In the genomic region with DNA sequence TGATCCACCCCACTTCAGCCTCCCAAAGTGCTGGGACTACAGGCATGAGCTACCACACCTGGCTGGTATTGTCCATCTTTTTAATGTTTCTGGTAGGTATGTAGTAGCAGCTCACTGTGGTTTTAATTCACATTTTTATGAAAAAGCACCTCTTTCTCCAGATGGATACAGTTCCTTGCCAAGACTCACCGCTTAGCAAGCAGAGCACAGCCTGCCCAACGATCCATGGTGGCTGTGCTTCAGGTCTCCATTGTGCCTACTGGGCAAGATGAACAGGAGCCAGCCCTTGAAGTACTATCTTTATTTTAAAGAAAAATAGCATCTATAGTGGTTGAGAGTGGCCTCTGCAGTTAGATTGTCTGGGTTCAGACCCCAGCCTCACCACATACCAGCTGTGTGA, we compare ENCODE assay signal across 18 cellular contexts. TPM values are rescaled to one million over a fixed set of nuclear protein-coding genes. Genes with fewer than 3 reads are reported as not detected.
DNase-seq lines count a peak whose midpoint lies in the region; ATAC-seq and TF ChIP-seq lines count a peak whose summit lies in the region.
"Had no signal": no experiment of that assay in that cellular context is flagged by ENCODE, and none has a peak within 500 bp of the region (broad histone marks: within the 10 kb centered on the region; RNA-seq: fewer than 3 reads in every experiment).

No MANE protein-coding gene starts in this region.

- POLR2A ChIA-PET in activated CD4-positive, alpha-beta T cell treated with anti-CD3 and anti-CD28 coated beads, Interleukin-2, amount 10 ng/mL, durations not matched to agents 7 days and 5 days (lab: Charles Lee): no interaction called here

- H3K27ac Mint-ChIP-seq in activated CD8-positive, alpha-beta memory T cell treated with anti-CD3 and anti-CD28 coated beads, Interleukin-2, amount 10 ng/mL, durations not matched to agents 7 days and 5 days: no peak overlapping the region
- H3K27ac Mint-ChIP-seq in natural killer cell treated with Interleukin-12 subunit alpha and Interleukin-12 subunit beta and Interleukin-15 and Interleukin-18, amount 100 ng/mL, for 72 hours: no peak overlapping the region
- H3K27ac Mint-ChIP-seq in natural killer cell: no peak overlapping the region
- H3K27ac Mint-ChIP-seq in activated CD4-positive, alpha-beta T cell treated with anti-CD3 and anti-CD28 coated beads, Interleukin-2, amount 10 ng/mL, durations not matched to agents 7 days and 5 days: no peak overlapping the region
- H3K27ac Mint-ChIP-seq: B cell; CD4-positive, alpha-beta T cell; CD8-positive, alpha-beta T cell had no signal

- no peak overlapping the region for H3K4me3 Mint-ChIP-seq in activated CD8-positive, alpha-beta memory T cell treated with anti-CD3 and anti-CD28 coated beads, Interleukin-2, amount 10 ng/mL, durations not matched to agents 7 days and 5 days
- H3K4me3 Mint-ChIP-seq in natural killer cell treated with Interleukin-12 subunit alpha and Interleukin-12 subunit beta and Interleukin-15 and Interleukin-18, amount 100 ng/mL, for 72 hours: no peak overlapping the region
- H3K4me3 Mint-ChIP-seq in natural killer cell: no peak overlapping the region
- no peak overlapping the region for H3K4me3 Mint-ChIP-seq in activated CD4-positive, alpha-beta T cell treated with anti-CD3 and anti-CD28 coated beads, Interleukin-2, amount 10 ng/mL, durations not matched to agents 7 days and 5 days
- H3K4me3 Mint-ChIP-seq: B cell; CD4-positive, alpha-beta T cell; CD8-positive, alpha-beta T cell had no signal

- no peaks in the 10 kb centered on the region for H3K36me3 Mint-ChIP-seq in activated CD8-positive, alpha-beta memory T cell treated with anti-CD3 and anti-CD28 coated beads, Interleukin-2, amount 10 ng/mL, durations not matched to agents 7 days and 5 days
- H3K36me3 Mint-ChIP-seq in natural killer cell treated with Interleukin-12 subunit alpha and Interleukin-12 subunit beta and Interleukin-15 and Interleukin-18, amount 100 ng/mL, for 72 hours: no peaks in the 10 kb centered on the region
- no peaks in the 10 kb centered on the region for H3K36me3 Mint-ChIP-seq in natural killer cell
- H3K36me3 Mint-ChIP-seq in activated CD4-positive, alpha-beta T cell treated with anti-CD3 and anti-CD28 coated beads, Interleukin-2, amount 10 ng/mL, durations not matched to agents 7 days and 5 days (ENCODE audit: low read depth): no peaks in the 10 kb centered on the region
- H3K36me3 Mint-ChIP-seq: CD8-positive, alpha-beta T cell had no signal

- intact Hi-C loops in natural killer cell (cut with micrococcal nuclease): no loop called here

- DNase-seq in activated CD8-positive, alpha-beta memory T cell treated with anti-CD3 and anti-CD28 coated beads, Interleukin-2, amount 10 ng/mL, durations not matched to agents 7 days and 5 days: peak; percentile 21
- DNase-seq in activated CD8-positive, alpha-beta memory T cell treated with anti-CD3 and anti-CD28 coated beads, Interleukin-2, amount 50 U/mL, for 48 hours: no peak
- DNase-seq in natural killer cell treated with Interleukin-12 subunit alpha and Interleukin-12 subunit beta and Interleukin-15 and Interleukin-18, amount 100 ng/mL, for 72 hours (ENCODE audit: low spot score): peak; percentile 31
- DNase-seq in natural killer cell: no peak
- DNase-seq in cerebellar cortex (ENCODE audit: low spot score): peak; percentile 90
- DNase-seq in cerebellum (ENCODE audit: low spot score): peak; percentile 78
- no peak for DNase-seq in activated CD4-positive, alpha-beta T cell treated with anti-CD3 and anti-CD28 coated beads, Interleukin-2, amount 10 ng/mL, durations not matched to agents 7 days and 5 days
- DNase-seq in Kasumi-1 (lab: John Stamatoyannopoulos, UW): no peak
- DNase-seq: AML-193; Caco-2; Calu3; CD4-positive, alpha-beta T cell; CD8-positive, alpha-beta T cell; DMS79 treated with DMSO at 0.1 percent for 48 hours; GDM1 had no signal

- H3K4me1 Mint-ChIP-seq in activated CD8-positive, alpha-beta memory T cell treated with anti-CD3 and anti-CD28 coated beads, Interleukin-2, amount 10 ng/mL, durations not matched to agents 7 days and 5 days: peaks cover 19% of the 10 kb centered on the region
- peaks cover 8 to 11% of the 10 kb centered on the region in 2 donors for H3K4me1 Mint-ChIP-seq in natural killer cell treated with Interleukin-12 subunit alpha and Interleukin-12 subunit beta and Interleukin-15 and Interleukin-18, amount 100 ng/mL, for 72 hours (ENCODE audit: low read depth in 2 of 2)
- H3K4me1 Mint-ChIP-seq in natural killer cell: peaks cover 0 to 6% of the 10 kb centered on the region in 2 donors
- peaks cover 16% of the 10 kb centered on the region for H3K4me1 Mint-ChIP-seq in activated CD4-positive, alpha-beta T cell treated with anti-CD3 and anti-CD28 coated beads, Interleukin-2, amount 10 ng/mL, durations not matched to agents 7 days and 5 days

- peaks cover 9% of the 10 kb centered on the region for H3K27me3 Mint-ChIP-seq in activated CD8-positive, alpha-beta memory T cell treated with anti-CD3 and anti-CD28 coated beads, Interleukin-2, amount 10 ng/mL, durations not matched to agents 7 days and 5 days
- H3K27me3 Mint-ChIP-seq in natural killer cell treated with Interleukin-12 subunit alpha and Interleukin-12 subunit beta and Interleukin-15 and Interleukin-18, amount 100 ng/mL, for 72 hours: peaks cover 0 to 6% of the 10 kb centered on the region in 2 donors
- H3K27me3 Mint-ChIP-seq in natural killer cell (ENCODE audit: low read depth in 2 of 2): peaks cover 7 to 10% of the 10 kb centered on the region in 2 donors
- H3K27me3 Mint-ChIP-seq in activated CD4-positive, alpha-beta T cell treated with anti-CD3 and anti-CD28 coated beads, Interleukin-2, amount 10 ng/mL, durations not matched to agents 7 days and 5 days: peaks cover 9% of the 10 kb centered on the region

- no peak for ATAC-seq in activated CD8-positive, alpha-beta memory T cell treated with anti-CD3 and anti-CD28 coated beads, Interleukin-2, amount 10 ng/mL, durations not matched to agents 7 days and 5 days
- ATAC-seq in natural killer cell treated with Interleukin-12 subunit alpha and Interleukin-12 subunit beta and Interleukin-15 and Interleukin-18, amount 100 ng/mL, for 72 hours: no peak
- no peak for ATAC-seq in natural killer cell
- ATAC-seq: A549; CD8-positive, alpha-beta T cell; GM12878 had no signal

- CTCF ChIA-PET in activated CD8-positive, alpha-beta memory T cell treated with anti-CD3 and anti-CD28 coated beads, Interleukin-2, amount 10 ng/mL, durations not matched to agents 7 days and 5 days (lab: Charles Lee): no interaction called here
- CTCF ChIA-PET in activated CD4-positive, alpha-beta T cell treated with anti-CD3 and anti-CD28 coated beads, Interleukin-2, amount 10 ng/mL, durations not matched to agents 7 days and 5 days (lab: Charles Lee): interaction anchor here (1.0 kb wide), 1 partner anchor 9 kb away, joined by 3 read pairs; no protein-coding TSS in a partner anchor

- TF ChIP-seq CTCF in natural killer cell (IDR thresholded peaks at IDR 0.05): no peak

- no peaks in the 10 kb centered on the region for H3K9me3 Mint-ChIP-seq in activated CD8-positive, alpha-beta memory T cell treated with anti-CD3 and anti-CD28 coated beads, Interleukin-2, amount 10 ng/mL, durations not matched to agents 7 days and 5 days (ENCODE audit: low read depth)
- H3K9me3 Mint-ChIP-seq in natural killer cell treated with Interleukin-12 subunit alpha and Interleukin-12 subunit beta and Interleukin-15 and Interleukin-18, amount 100 ng/mL, for 72 hours: no peaks in the 10 kb centered on the region
- H3K9me3 Mint-ChIP-seq in natural killer cell: no peaks in the 10 kb centered on the region
- H3K9me3 Mint-ChIP-seq in activated CD4-positive, alpha-beta T cell treated with anti-CD3 and anti-CD28 coated beads, Interleukin-2, amount 10 ng/mL, durations not matched to agents 7 days and 5 days: no peaks in the 10 kb centered on the region
- H3K9me3 Mint-ChIP-seq: CD4-positive, alpha-beta T cell; CD8-positive, alpha-beta T cell had no signal

RNA-seq across cellular contexts. Expression of a gene that starts 37.6 kb away (rescaled TPM):
- under 1 TPM in 1 of 2 experiments, not detected in 1; 0.85 TPM for total RNA-seq in activated CD8-positive, alpha-beta memory T cell treated with anti-CD3 and anti-CD28 coated beads, Interleukin-2, amount 10 ng/mL, durations not matched to agents 7 days and 5 days
- not detected for total RNA-seq in natural killer cell treated with Interleukin-12 subunit alpha and Interleukin-12 subunit beta and Interleukin-15 and Interleukin-18, amount 100 ng/mL, for 72 hours
- not detected for total RNA-seq in natural killer cell
- total RNA-seq in cerebellum: 1.2 TPM
- not detected for total RNA-seq in activated CD4-positive, alpha-beta T cell treated with anti-CD3 and anti-CD28 coated beads, Interleukin-2, amount 10 ng/mL, durations not matched to agents 7 days and 5 days
- total RNA-seq: B cell; CD4-positive, alpha-beta T cell; CD8-positive, alpha-beta T cell had no signal

Comparison
In these comparisons a context has a peak if more than half of its experiments do, and no peak if none do; other contexts are left out.
1. DNase-seq: peak in activated CD8-positive, alpha-beta memory T cell treated with anti-CD3 and anti-CD28 coated beads, Interleukin-2, amount 10 ng/mL, durations not matched to agents 7 days and 5 days (single experiment), natural killer cell treated with Interleukin-12 subunit alpha and Interleukin-12 subunit beta and Interleukin-15 and Interleukin-18, amount 100 ng/mL, for 72 hours (single experiment), cerebellar cortex (single experiment) and cerebellum (single experiment); none in activated CD8-positive, alpha-beta memory T cell treated with anti-CD3 and anti-CD28 coated beads, Interleukin-2, amount 50 U/mL, for 48 hours (single experiment), natural killer cell (single experiment), activated CD4-positive, alpha-beta T cell treated with anti-CD3 and anti-CD28 coated beads, Interleukin-2, amount 10 ng/mL, durations not matched to agents 7 days and 5 days (single experiment) and Kasumi-1 (0 of 2).